In genomic region chr5:171813270-171813669, GRCh38 we compare ENCODE assay signal across 11 cellular contexts. TPM values are rescaled to one million over a fixed set of nuclear protein-coding genes. Genes with fewer than 3 reads are reported as not detected.
"Had no signal": no experiment of that assay in that cellular context is flagged by ENCODE, and none has a peak within 500 bp of the region (broad histone marks: within the 10 kb centered on the region; RNA-seq: fewer than 3 reads in every experiment).

No MANE protein-coding gene starts in this region.

- H3K4me1 Mint-ChIP-seq: IgD-negative memory B cell had no signal

- H3K27ac Mint-ChIP-seq: HFFc6, IgD-negative memory B cell had no signal

- H2AFZ ChIP-seq: GM23248 had no signal

- H3K27ac ChIP-seq: GM23248, HL-60 had no signal

- H3K4me3 ChIP-seq: GM23248, HAP-1 had no signal

- FAIRE-seq: HepG2 had no signal

- H3K9me3 ChIP-seq: HAP-1 had no signal

- ATAC-seq: HCT116, HepG2 had no signal

- H3K9ac ChIP-seq: GM23248 had no signal

- DNase-seq: GM23248, GOT3, H7, HFFc6 had no signal

- H3K4me3 Mint-ChIP-seq: HFFc6, IgD-negative memory B cell had no signal

- H3K36me3 ChIP-seq: HAP-1 had no signal

- H3K4me1 ChIP-seq: HAP-1 had no signal

RNA-seq across cellular contexts. Expression of gene SMIM23, which starts 27.7 kb away (rescaled TPM):
- total RNA-seq: GM23248, H4, H7, HepG2, HFFc6, HT1080 had no signal
- polyA plus RNA-seq: GM23248, HepG2, IgD-negative memory B cell had no signal
